2 cellular contexts compared by ENCODE assay signal in genomic region chr16:4265676-4266075, GRCh38.
TF ChIP-seq lines count a peak whose summit lies in the region.

No MANE protein-coding gene starts in this region.

TF ChIP-seq in GM23338, 12 proteins besides CTCF, POLR2A, EP300 and RAD21 (continued from another document):
- TF ChIP-seq ETS1 (IDR thresholded peaks at IDR 0.05) (no peak), REST (IDR thresholded peaks at IDR 0.05; ENCODE audit: unreplicated experiment) (no peak), EZH2 (IDR thresholded peaks at IDR 0.05; ENCODE audit: low read depth, unreplicated experiment) (no peak), JUNB (IDR thresholded peaks at IDR 0.05; ENCODE audit: unreplicated experiment) (no peak), NANOG (IDR thresholded peaks at IDR 0.05; ENCODE audit: borderline replicate concordance) (no peak), CREB1 (CRISPR knock-in tag; IDR thresholded peaks at IDR 0.05; ENCODE audit: low read depth) (no peak), ZNF462 (CRISPR knock-in tag; IDR thresholded peaks at IDR 0.05) (no peak), POLR2AphosphoS5 (IDR thresholded peaks at IDR 0.05; ENCODE audit: low read depth) (no peak), ZNF331 (CRISPR knock-in tag; IDR thresholded peaks at IDR 0.05; ENCODE audit: low read depth) (no peak)

TF ChIP-seq in HEK293, 187 proteins besides CTCF, POLR2A, EP300 and RAD21 (continued from another document):
- TF ChIP-seq HIC1 (tag by site-specific recombination; IDR thresholded peaks at IDR 0.05): 0 out of 2 replicates have a peak, but pooled peaks have one; percentile 25
- TF ChIP-seq BCL11B (tag by site-specific recombination; IDR thresholded peaks at IDR 0.05; ENCODE audit: low read depth): peak; percentile 4; the same call in 1 of the 2 replicates
- TF ChIP-seq YY1 (tag by site-specific recombination; IDR thresholded peaks at IDR 0.05): no peak
- TF ChIP-seq ZNF416 (tag by site-specific recombination; IDR thresholded peaks at IDR 0.05): no peak
- peak; percentile 50; the same call in 1 of the 2 replicates for TF ChIP-seq KLF1 (tag by site-specific recombination; IDR thresholded peaks at IDR 0.05)
- TF ChIP-seq ELK4 (IDR thresholded peaks at IDR 0.05; ENCODE audit: borderline replicate concordance, low read depth, low read length): no peak
